In the genomic region with DNA sequence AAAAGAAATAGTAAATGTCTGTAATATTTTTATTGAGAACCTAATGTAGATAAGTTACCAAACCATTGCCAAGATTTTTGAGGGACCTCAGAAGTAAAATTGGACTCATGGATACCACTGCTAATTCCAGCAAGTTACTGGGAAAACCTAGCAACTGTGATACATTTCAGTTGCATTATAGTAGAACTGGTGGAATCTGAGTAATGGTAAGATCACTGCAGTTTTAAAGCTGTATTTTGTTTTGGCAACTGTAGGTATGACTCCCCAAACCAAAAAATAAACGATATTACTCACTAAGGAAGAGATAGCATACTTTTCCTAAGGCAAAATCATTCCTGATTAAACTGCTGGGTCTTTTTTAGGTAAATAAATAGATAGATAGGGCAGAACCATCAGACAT, we compare ENCODE assay signal across 15 cellular contexts.
"Had no signal": no experiment of that assay in that cellular context is flagged by ENCODE, and none has a peak within 500 bp of the region (broad histone marks: within the 10 kb centered on the region; RNA-seq: fewer than 3 reads in every experiment).

No MANE protein-coding gene starts in this region.

- H3K4me1 ChIP-seq: suprapubic skin had no signal

- H3K36me3 ChIP-seq: ovary had no signal

- H3K27me3 ChIP-seq: ovary, suprapubic skin had no signal

- H3K9me3 ChIP-seq: ovary, suprapubic skin had no signal

- H3K4me3 ChIP-seq: ovary, suprapubic skin had no signal

- H3K27ac ChIP-seq: ovary, suprapubic skin, VCaP had no signal

- DNase-seq: activated CD4-positive, alpha-beta memory T cell treated with anti-CD3 and anti-CD28 coated beads for 36 hours; activated CD8-positive, alpha-beta memory T cell treated with anti-CD3 and anti-CD28 coated beads, Interleukin-2, amount 50 U/mL, for 48 hours; activated naive CD4-positive, alpha-beta T cell; activated naive CD8-positive, alpha-beta T cell treated with anti-CD3 and anti-CD28 coated beads, Interleukin-2, amount 50 U/mL, for 24 hours; cortex of kidney; effector CD8-positive, alpha-beta T cell; left colon; nephron progenitor cell; ovary; stimulated activated CD4-positive, alpha-beta T cell treated with anti-CD3 and anti-CD28 coated beads, Interleukin-12 subunit alpha, Interleukin-12 subunit beta, amount 100 ng/mL, for 4 hours; stimulated activated CD4-positive, alpha-beta T cell treated with anti-CD3 and anti-CD28 coated beads, Interleukin-2, amount 100 ng/mL, for 48 hours; stimulated activated naive CD4-positive, alpha-beta T cell treated with Interleukin-2 at 50 U/mL for 16 hours; T1000 had no signal
